29 cellular contexts compared by ENCODE assay signal in the genomic region with DNA sequence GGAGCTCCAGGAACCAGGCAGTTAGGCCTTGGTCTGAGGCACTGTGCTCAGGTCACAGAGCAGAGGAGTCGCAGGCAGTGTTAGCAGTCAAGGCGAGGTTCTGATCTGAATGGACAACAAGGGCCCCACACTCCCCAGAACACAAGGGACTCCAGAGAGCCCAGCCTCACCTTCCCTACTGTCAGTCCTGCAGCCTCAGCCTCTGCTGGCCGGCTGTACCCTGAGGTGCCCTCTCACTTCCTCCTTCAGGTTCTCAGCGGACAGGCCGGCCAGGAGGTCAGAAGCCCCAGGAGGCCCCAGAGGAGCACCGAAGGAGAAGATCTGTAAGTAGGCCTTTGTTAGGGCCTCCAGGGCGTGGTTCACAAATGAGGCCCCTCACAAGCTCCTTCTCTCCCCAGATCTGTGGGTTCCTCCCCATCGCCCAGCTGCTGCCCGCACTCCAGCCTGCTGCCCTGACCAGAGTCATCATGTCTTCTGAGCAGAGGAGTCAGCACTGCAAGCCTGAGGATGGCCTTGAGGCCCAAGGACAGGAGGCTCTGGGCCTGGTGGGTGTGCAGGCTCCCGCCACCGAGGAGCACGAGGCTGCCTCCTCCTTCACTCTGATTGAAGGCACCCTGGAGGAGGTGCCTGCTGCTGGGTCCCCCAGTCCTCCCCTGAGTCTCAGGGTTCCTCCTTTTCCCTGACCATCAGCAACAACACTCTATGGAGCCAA. TPM values are rescaled to one million over a fixed set of nuclear protein-coding genes. Genes with fewer than 3 reads are reported as not detected.
"Had no signal": no experiment of that assay in that cellular context is flagged by ENCODE, and none has a peak within 500 bp of the region (broad histone marks: within the 10 kb centered on the region; RNA-seq: fewer than 3 reads in every experiment).

No MANE protein-coding gene starts in this region.

- H3K27me3 Mint-ChIP-seq: dendritic cell treated with granulocyte-macrophage colony-stimulating factor and Interleukin-4, amounts not matched to agents 40 ng/mL and 50 ng/mL, for 4 days; effector memory CD8-positive, alpha-beta T cell had no signal

- H3K4me3 Mint-ChIP-seq: dendritic cell treated with granulocyte-macrophage colony-stimulating factor and Interleukin-4, amounts not matched to agents 40 ng/mL and 50 ng/mL, for 4 days; effector memory CD8-positive, alpha-beta T cell; naive B cell; nephron had no signal

- H3K9me3 ChIP-seq: esophagus muscularis mucosa, gastrocnemius medialis, heart right ventricle, psoas muscle, right lobe of liver, spleen, stomach, thoracic aorta, transverse colon had no signal

- H3K9me3 Mint-ChIP-seq: dendritic cell treated with granulocyte-macrophage colony-stimulating factor and Interleukin-4, amounts not matched to agents 40 ng/mL and 50 ng/mL, for 4 days; effector memory CD8-positive, alpha-beta T cell; naive B cell had no signal

- H3K4me1 Mint-ChIP-seq: naive B cell, nephron had no signal

- H3K4me1 ChIP-seq: esophagus muscularis mucosa, gastrocnemius medialis, heart right ventricle, parathyroid adenoma, psoas muscle, right lobe of liver, spleen, stomach, transverse colon had no signal

- H3K36me3 Mint-ChIP-seq: naive B cell had no signal

- H3K27ac ChIP-seq: epithelial cell of prostate, esophagus muscularis mucosa, gastrocnemius medialis, heart right ventricle, parathyroid adenoma, psoas muscle, right lobe of liver, spleen, stomach, thoracic aorta, transverse colon had no signal

- ATAC-seq: effector memory CD8-positive, alpha-beta T cell; gastrocnemius medialis; heart right ventricle; psoas muscle; right lobe of liver had no signal

- H3K27ac Mint-ChIP-seq: dendritic cell treated with granulocyte-macrophage colony-stimulating factor and Interleukin-4, amounts not matched to agents 40 ng/mL and 50 ng/mL, for 4 days; effector memory CD8-positive, alpha-beta T cell; naive B cell; nephron had no signal

- H3K27me3 ChIP-seq: esophagus muscularis mucosa, gastrocnemius medialis, right lobe of liver, stomach, transverse colon had no signal

- H3K4me3 ChIP-seq: esophagus muscularis mucosa, gastrocnemius medialis, heart right ventricle, psoas muscle, right lobe of liver, spleen, stomach, thoracic aorta, transverse colon had no signal

- DNase-seq: effector memory CD8-positive, alpha-beta T cell; gastrocnemius medialis; heart right ventricle; hypothalamus; kidney glomerular epithelial cell; mesendoderm; naive B cell; psoas muscle; retina; right lobe of liver; spleen; stimulated activated CD4-positive, alpha-beta T cell treated with anti-CD3 and anti-CD28 coated beads, Interleukin-2, amount 100 ng/mL, for 24 hours; stimulated activated CD4-positive, alpha-beta T cell treated with anti-CD3 and anti-CD28 coated beads, Interleukin-4, amount 100 ng/mL, for 4 hours; stimulated activated naive CD4-positive, alpha-beta T cell; stomach; substantia nigra; transverse colon had no signal

- H3K36me3 ChIP-seq: esophagus muscularis mucosa, gastrocnemius medialis, heart right ventricle, right lobe of liver, spleen, stomach, thoracic aorta, transverse colon had no signal

- H3K9ac ChIP-seq: parathyroid adenoma had no signal

RNA-seq across cellular contexts. Expression of gene MAGEA9, which starts 26.2 kb away (rescaled TPM):
- total RNA-seq: esophagus muscularis mucosa, fibroblast of villous mesenchyme, gastrocnemius medialis, heart right ventricle, liver, lung microvascular endothelial cell, omental fat pad, psoas muscle, right lobe of liver, skeletal muscle tissue, spleen, stomach, thoracic aorta, transverse colon, ureter had no signal
